1 cellular context compared by ENCODE assay signal in the genomic region with DNA sequence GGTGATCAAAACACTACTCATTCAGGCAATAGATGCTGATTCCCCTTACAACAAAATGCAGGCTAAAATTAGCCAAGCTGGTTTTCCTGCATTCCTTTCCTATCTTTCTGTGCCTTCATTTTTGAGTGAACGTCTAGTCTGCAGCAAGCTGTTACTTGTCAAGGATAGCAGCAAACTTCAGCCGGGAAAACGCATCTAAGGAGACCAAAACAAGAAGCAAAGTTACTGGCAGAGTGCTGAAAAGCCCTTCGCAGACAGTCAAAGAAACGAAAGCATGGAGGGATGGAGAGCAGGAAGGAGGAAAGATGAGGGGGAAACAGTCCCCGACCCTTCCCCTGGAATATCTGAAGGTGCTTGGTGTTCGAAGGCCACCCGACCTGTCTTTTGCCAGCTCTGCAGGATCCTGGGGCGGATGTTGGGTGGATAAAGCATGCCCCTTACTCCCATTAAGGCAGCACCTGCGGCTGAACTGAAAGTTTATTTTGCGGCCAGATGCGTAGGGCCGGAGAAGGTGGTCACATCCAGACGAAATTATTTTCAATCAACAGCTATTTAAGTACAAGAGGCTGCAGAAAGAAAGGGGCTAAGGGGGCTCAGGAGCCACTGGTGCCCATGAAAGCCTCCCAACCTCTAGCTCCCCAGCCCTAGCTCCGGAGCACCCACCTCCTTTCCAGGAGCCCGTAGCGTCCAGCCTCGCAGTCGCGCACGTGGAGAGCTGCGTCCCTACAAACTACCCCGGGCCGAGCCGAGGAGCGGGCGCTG.
TF ChIP-seq lines count a peak whose summit lies in the region.

No MANE protein-coding gene starts in this region.

TF ChIP-seq in HepG2, 621 proteins besides CTCF, POLR2A, EP300 and RAD21 (continued from another document and continues in another):
- TF ChIP-seq POGK (CRISPR knock-in tag; conservative IDR thresholded peaks at IDR 0.05): no peak
- no peak; the same call in 1 of the 2 replicates for TF ChIP-seq FOXC1 (CRISPR knock-in tag; IDR thresholded peaks at IDR 0.05; ENCODE audit: borderline replicate concordance)
- peak; percentile 63 for TF ChIP-seq ZNF781 (CRISPR knock-in tag; IDR thresholded peaks at IDR 0.05; ENCODE audit: borderline replicate concordance, not compliant biosample characterization)
- TF ChIP-seq, protein P1, sequence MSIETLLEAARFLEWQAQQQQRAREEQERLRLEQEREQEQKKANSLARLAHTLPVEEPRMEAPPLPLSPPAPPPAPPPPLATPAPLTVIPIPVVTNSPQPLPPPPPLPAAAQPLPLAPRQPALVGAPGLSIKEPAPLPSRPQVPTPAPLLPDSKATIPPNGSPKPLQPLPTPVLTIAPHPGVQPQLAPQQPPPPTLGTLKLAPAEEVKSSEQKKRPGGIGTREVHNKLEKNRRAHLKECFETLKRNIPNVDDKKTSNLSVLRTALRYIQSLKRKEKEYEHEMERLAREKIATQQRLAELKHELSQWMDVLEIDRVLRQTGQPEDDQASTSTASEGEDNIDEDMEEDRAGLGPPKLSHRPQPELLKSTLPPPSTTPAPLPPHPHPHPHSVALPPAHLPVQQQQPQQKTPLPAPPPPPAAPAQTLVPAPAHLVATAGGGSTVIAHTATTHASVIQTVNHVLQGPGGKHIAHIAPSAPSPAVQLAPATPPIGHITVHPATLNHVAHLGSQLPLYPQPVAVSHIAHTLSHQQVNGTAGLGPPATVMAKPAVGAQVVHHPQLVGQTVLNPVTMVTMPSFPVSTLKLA (IDR thresholded peaks at IDR 0.05): 0 out of 2 replicates have a peak, but pooled peaks have one; percentile 20
- TF ChIP-seq SOX5 (CRISPR knock-in tag; IDR thresholded peaks at IDR 0.05; ENCODE audit: borderline replicate concordance): no peak
- no peak for TF ChIP-seq ZNF589 (CRISPR knock-in tag; conservative IDR thresholded peaks at IDR 0.05)
- TF ChIP-seq, protein P2, sequence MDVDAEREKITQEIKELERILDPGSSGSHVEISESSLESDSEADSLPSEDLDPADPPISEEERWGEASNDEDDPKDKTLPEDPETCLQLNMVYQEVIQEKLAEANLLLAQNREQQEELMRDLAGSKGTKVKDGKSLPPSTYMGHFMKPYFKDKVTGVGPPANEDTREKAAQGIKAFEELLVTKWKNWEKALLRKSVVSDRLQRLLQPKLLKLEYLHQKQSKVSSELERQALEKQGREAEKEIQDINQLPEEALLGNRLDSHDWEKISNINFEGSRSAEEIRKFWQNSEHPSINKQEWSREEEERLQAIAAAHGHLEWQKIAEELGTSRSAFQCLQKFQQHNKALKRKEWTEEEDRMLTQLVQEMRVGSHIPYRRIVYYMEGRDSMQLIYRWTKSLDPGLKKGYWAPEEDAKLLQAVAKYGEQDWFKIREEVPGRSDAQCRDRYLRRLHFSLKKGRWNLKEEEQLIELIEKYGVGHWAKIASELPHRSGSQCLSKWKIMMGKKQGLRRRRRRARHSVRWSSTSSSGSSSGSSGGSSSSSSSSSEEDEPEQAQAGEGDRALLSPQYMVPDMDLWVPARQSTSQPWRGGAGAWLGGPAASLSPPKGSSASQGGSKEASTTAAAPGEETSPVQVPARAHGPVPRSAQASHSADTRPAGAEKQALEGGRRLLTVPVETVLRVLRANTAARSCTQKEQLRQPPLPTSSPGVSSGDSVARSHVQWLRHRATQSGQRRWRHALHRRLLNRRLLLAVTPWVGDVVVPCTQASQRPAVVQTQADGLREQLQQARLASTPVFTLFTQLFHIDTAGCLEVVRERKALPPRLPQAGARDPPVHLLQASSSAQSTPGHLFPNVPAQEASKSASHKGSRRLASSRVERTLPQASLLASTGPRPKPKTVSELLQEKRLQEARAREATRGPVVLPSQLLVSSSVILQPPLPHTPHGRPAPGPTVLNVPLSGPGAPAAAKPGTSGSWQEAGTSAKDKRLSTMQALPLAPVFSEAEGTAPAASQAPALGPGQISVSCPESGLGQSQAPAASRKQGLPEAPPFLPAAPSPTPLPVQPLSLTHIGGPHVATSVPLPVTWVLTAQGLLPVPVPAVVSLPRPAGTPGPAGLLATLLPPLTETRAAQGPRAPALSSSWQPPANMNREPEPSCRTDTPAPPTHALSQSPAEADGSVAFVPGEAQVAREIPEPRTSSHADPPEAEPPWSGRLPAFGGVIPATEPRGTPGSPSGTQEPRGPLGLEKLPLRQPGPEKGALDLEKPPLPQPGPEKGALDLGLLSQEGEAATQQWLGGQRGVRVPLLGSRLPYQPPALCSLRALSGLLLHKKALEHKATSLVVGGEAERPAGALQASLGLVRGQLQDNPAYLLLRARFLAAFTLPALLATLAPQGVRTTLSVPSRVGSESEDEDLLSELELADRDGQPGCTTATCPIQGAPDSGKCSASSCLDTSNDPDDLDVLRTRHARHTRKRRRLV (CRISPR knock-in tag; IDR thresholded peaks at IDR 0.05): no peak
- no peak for TF ChIP-seq ZNF570 (CRISPR knock-in tag; IDR thresholded peaks at IDR 0.05; ENCODE audit: borderline replicate concordance)
- TF ChIP-seq, protein P3, sequence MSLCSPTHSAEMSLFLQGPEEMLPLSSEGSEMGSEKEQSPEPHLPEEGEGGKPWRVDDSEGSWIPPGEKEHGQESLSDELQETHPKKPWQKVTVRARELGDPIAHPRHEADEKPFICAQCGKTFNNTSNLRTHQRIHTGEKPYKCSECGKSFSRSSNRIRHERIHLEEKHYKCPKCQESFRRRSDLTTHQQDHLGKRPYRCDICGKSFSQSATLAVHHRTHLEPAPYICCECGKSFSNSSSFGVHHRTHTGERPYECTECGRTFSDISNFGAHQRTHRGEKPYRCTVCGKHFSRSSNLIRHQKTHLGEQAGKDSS (CRISPR knock-in tag; IDR thresholded peaks at IDR 0.05; ENCODE audit: borderline replicate concordance, low read depth): no peak
- 0 out of 2 replicates have a peak, but pooled peaks have one; percentile 18 for TF ChIP-seq ZNF335 (CRISPR knock-in tag; IDR thresholded peaks at IDR 0.05)
- TF ChIP-seq, protein P4, sequence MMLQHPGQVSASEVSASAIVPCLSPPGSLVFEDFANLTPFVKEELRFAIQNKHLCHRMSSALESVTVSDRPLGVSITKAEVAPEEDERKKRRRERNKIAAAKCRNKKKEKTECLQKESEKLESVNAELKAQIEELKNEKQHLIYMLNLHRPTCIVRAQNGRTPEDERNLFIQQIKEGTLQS (CRISPR knock-in tag; IDR thresholded peaks at IDR 0.05): no peak
- no peak for TF ChIP-seq IRF1 (CRISPR knock-in tag; IDR thresholded peaks at IDR 0.05; ENCODE audit: low read depth)
- TF ChIP-seq ZUFSP (CRISPR knock-in tag; IDR thresholded peaks at IDR 0.05; ENCODE audit: borderline replicate concordance): no peak
- TF ChIP-seq SIN3B (IDR thresholded peaks at IDR 0.05; ENCODE audit: low read length): no peak
- TF ChIP-seq ZNF746 (CRISPR knock-in tag; IDR thresholded peaks at IDR 0.05): no peak
- TF ChIP-seq ZZZ3 (CRISPR knock-in tag; IDR thresholded peaks at IDR 0.05; ENCODE audit: borderline replicate concordance): no peak
- TF ChIP-seq HIC2 (CRISPR knock-in tag; IDR thresholded peaks at IDR 0.05; ENCODE audit: low read depth): no peak
- peak; percentile 25; the same call in 1 of the 2 replicates for TF ChIP-seq NFE2L1 (CRISPR knock-in tag; IDR thresholded peaks at IDR 0.05; ENCODE audit: borderline replicate concordance)
- no peak for TF ChIP-seq GLI4 (CRISPR knock-in tag; IDR thresholded peaks at IDR 0.05; ENCODE audit: borderline replicate concordance)
- TF ChIP-seq FOSL1 (CRISPR knock-in tag; IDR thresholded peaks at IDR 0.05; ENCODE audit: borderline replicate concordance): peak; percentile 50; the same call in 1 of the 2 replicates
- no peak; the same call in 1 of the 2 replicates for TF ChIP-seq ZBTB7A (CRISPR knock-in tag; IDR thresholded peaks at IDR 0.05)
- peak; percentile 68; the same call in 1 of the 2 replicates for TF ChIP-seq ZBTB7B (CRISPR knock-in tag; IDR thresholded peaks at IDR 0.05)
- TF ChIP-seq SOX6 (IDR thresholded peaks at IDR 0.05): no peak
- no peak for TF ChIP-seq SOX6 (CRISPR knock-in tag; IDR thresholded peaks at IDR 0.05)
- no peak for TF ChIP-seq PCBP2 (optimal IDR thresholded peaks at IDR 0.05; ENCODE audit: low read depth, low read length, poor library complexity, severe bottlenecking)
- 0 out of 2 replicates have a peak, but pooled peaks have one; percentile 84 for TF ChIP-seq BORCS8-MEF2B (CRISPR knock-in tag; IDR thresholded peaks at IDR 0.05)
- TF ChIP-seq EEA1 (CRISPR knock-in tag; IDR thresholded peaks at IDR 0.05; ENCODE audit: borderline replicate concordance): no peak
- no peak for TF ChIP-seq HMG20B (CRISPR knock-in tag; conservative IDR thresholded peaks at IDR 0.05)
- no peak for TF ChIP-seq ZNF564 (CRISPR knock-in tag; IDR thresholded peaks at IDR 0.05)
- no peak for TF ChIP-seq ZNF460 (CRISPR knock-in tag; IDR thresholded peaks at IDR 0.05; ENCODE audit: borderline replicate concordance)
- no peak for TF ChIP-seq ZNF7 (CRISPR knock-in tag; IDR thresholded peaks at IDR 0.05)
- TF ChIP-seq ZNF260 (CRISPR knock-in tag; IDR thresholded peaks at IDR 0.05; ENCODE audit: borderline replicate concordance, low read depth): no peak
- TF ChIP-seq RFX3 (CRISPR knock-in tag; IDR thresholded peaks at IDR 0.05): no peak
- peak; percentile 2; the same call in 1 of the 2 replicates for TF ChIP-seq ZNF430 (CRISPR knock-in tag; IDR thresholded peaks at IDR 0.05)
- TF ChIP-seq SMAD3 (CRISPR knock-in tag; IDR thresholded peaks at IDR 0.05): peak; percentile 65; the same call in 1 of the 2 replicates
- no peak for TF ChIP-seq NCOA5 (CRISPR knock-in tag; IDR thresholded peaks at IDR 0.05)
- TF ChIP-seq, protein P5, sequence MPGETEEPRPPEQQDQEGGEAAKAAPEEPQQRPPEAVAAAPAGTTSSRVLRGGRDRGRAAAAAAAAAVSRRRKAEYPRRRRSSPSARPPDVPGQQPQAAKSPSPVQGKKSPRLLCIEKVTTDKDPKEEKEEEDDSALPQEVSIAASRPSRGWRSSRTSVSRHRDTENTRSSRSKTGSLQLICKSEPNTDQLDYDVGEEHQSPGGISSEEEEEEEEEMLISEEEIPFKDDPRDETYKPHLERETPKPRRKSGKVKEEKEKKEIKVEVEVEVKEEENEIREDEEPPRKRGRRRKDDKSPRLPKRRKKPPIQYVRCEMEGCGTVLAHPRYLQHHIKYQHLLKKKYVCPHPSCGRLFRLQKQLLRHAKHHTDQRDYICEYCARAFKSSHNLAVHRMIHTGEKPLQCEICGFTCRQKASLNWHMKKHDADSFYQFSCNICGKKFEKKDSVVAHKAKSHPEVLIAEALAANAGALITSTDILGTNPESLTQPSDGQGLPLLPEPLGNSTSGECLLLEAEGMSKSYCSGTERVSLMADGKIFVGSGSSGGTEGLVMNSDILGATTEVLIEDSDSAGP (CRISPR knock-in tag; IDR thresholded peaks at IDR 0.05; ENCODE audit: borderline replicate concordance): no peak
